Comparison of ENCODE assay signal across 15 cellular contexts in genomic region chr2:234679151-234679765, GRCh38.
DNase-seq lines count a peak whose midpoint lies in the region; ATAC-seq, FAIRE-seq and TF ChIP-seq lines count a peak whose summit lies in the region.
"Had no signal": no experiment of that assay in that cellular context is flagged by ENCODE, and none has a peak within 500 bp of the region (broad histone marks: within the 10 kb centered on the region; RNA-seq: fewer than 3 reads in every experiment).

No MANE protein-coding gene starts in this region.

- H3K9me3 ChIP-seq in HCT116 (ENCODE audit: control insufficient read depth in 1 of 2, insufficient read depth in 1 of 2, low read depth in 1 of 2, low read length in 2 of 2) (no peaks in the 10 kb centered on the region), astrocyte (ENCODE audit: insufficient read depth, low read depth, low read length) (no peaks in the 10 kb centered on the region), keratinocyte (ENCODE audit: control insufficient read depth, low read depth, low read length) (no peaks in the 10 kb centered on the region), spleen (no peaks in the 10 kb centered on the region), esophagus squamous epithelium (no peaks in the 10 kb centered on the region)
- H3K9me3 ChIP-seq: BLaER1 treated with 17β-estradiol and CSF1 and Interleukin-3, amounts not matched to agents 10 nM and 100 nM; neutrophil had no signal

- POLR2A ChIA-PET in HCT116 (lab: Charles Lee) = interaction anchor here (1.5 kb wide), 1 partner anchor 12 kb away, joined by 8 read pairs; no protein-coding TSS in a partner anchor

- H3K4me2 ChIP-seq in HCT116 (ENCODE audit: low read length) = peak overlapping the region; percentile 75
- peak overlapping the region; percentile 79 for H3K4me2 ChIP-seq in astrocyte (ENCODE audit: low read length)
- H3K4me2 ChIP-seq in keratinocyte (ENCODE audit: control insufficient read depth, extremely low read depth, insufficient read depth, low read depth, low read length) = peak overlapping the region; percentile 28
- H3K4me2 ChIP-seq: BLaER1 treated with 17β-estradiol and CSF1 and Interleukin-3, amounts not matched to agents 10 nM and 100 nM had no signal

- H3K36me3 ChIP-seq in HCT116 (ENCODE audit: control insufficient read depth in 1 of 2, insufficient read depth in 2 of 2, low read length in 2 of 2) = no peaks in the 10 kb centered on the region; a peak in 1 of 4 replicates
- no peaks in the 10 kb centered on the region for H3K36me3 ChIP-seq in astrocyte (ENCODE audit: insufficient read depth, low read length)
- no peaks in the 10 kb centered on the region for H3K36me3 ChIP-seq in keratinocyte (ENCODE audit: control insufficient read depth in 2 of 2, extremely low read depth in 1 of 2, insufficient read depth in 2 of 2, low read length in 2 of 2)
- no peaks in the 10 kb centered on the region for H3K36me3 ChIP-seq in spleen
- no peaks in the 10 kb centered on the region for H3K36me3 ChIP-seq in esophagus squamous epithelium
- H3K36me3 ChIP-seq: BLaER1 treated with 17β-estradiol and CSF1 and Interleukin-3, amounts not matched to agents 10 nM and 100 nM; neutrophil had no signal

- ATAC-seq in HCT116 (no peak; the same call in 1 of the 2 replicates), HG03442 (IDR thresholded peaks at IDR 0.05; ENCODE audit: unreplicated experiment) (no peak)

- H4K20me1 ChIP-seq in HCT116 (ENCODE audit: insufficient read depth) (no peaks in the 10 kb centered on the region), astrocyte (ENCODE audit: insufficient read depth, low read length) (no peaks in the 10 kb centered on the region), keratinocyte (ENCODE audit: control insufficient read depth, extremely low read depth, insufficient read depth, low read length) (no peaks in the 10 kb centered on the region)
- H4K20me1 ChIP-seq: BLaER1 treated with 17β-estradiol and CSF1 and Interleukin-3, amounts not matched to agents 10 nM and 100 nM had no signal

- H3K79me2 ChIP-seq in HCT116 (ENCODE audit: insufficient read depth, low read length) (no peaks in the 10 kb centered on the region), astrocyte (ENCODE audit: insufficient read depth, low read length) (no peaks in the 10 kb centered on the region), keratinocyte (ENCODE audit: control insufficient read depth, insufficient read depth, low read length) (no peaks in the 10 kb centered on the region)

- intact Hi-C loops in HCT116 (cut with micrococcal nuclease) (no loop called here), spleen (cut with DNase I; ENCODE audit: low total_unique reads) (no loop called here), esophagus squamous epithelium (cut with DNase I) (no loop called here)

- peak overlapping the region in 1 of 2 experiments; percentile 38; a peak in 2 of 4 replicates for H3K4me3 ChIP-seq in HCT116 (replicated peaks in 1 of 2; ENCODE audit: low read depth in 1 of 2, low read length in 2 of 2)
- H3K4me3 ChIP-seq in astrocyte (ENCODE audit: insufficient read depth, low read depth, low read length) = peak overlapping the region; percentile 32
- no peak overlapping the region for H3K4me3 ChIP-seq in keratinocyte (ENCODE audit: control insufficient read depth in 2 of 3, extremely low read depth in 1 of 3, insufficient read depth in 2 of 3, low read depth in 1 of 3, low read length in 3 of 3)
- no peak overlapping the region for H3K4me3 ChIP-seq in spleen
- H3K4me3 ChIP-seq in esophagus squamous epithelium = no peak overlapping the region
- H3K4me3 ChIP-seq: BLaER1 treated with 17β-estradiol and CSF1 and Interleukin-3, amounts not matched to agents 10 nM and 100 nM had no signal

- TF ChIP-seq POLR2A in HCT116 (IDR thresholded peaks at IDR 0.05; ENCODE audit: borderline replicate concordance, extremely low read depth, insufficient read depth, insufficient read length) (no peak), spleen (IDR thresholded peaks at IDR 0.05) (no peak), esophagus squamous epithelium (IDR thresholded peaks at IDR 0.05) (no peak)

- CTCF ChIA-PET in HCT116 (lab: Charles Lee) = interaction anchor here (1.0 kb wide), 1 partner anchor 203 kb away, joined by 3 read pairs; no protein-coding TSS in a partner anchor

- peaks cover 41 to 82% of the 10 kb centered on the region in 2 experiments for H3K4me1 ChIP-seq in HCT116 (ENCODE audit: control insufficient read depth in 1 of 2, insufficient read depth in 2 of 2, low read length in 2 of 2)
- H3K4me1 ChIP-seq in astrocyte (ENCODE audit: insufficient read depth, low read length) = peaks cover 63% of the 10 kb centered on the region
- H3K4me1 ChIP-seq in keratinocyte (ENCODE audit: control insufficient read depth, extremely low read depth, insufficient read depth, low read length) = peaks cover 59% of the 10 kb centered on the region
- no peaks in the 10 kb centered on the region for H3K4me1 ChIP-seq in spleen
- peaks cover 0 to 35% (median 8%) of the 10 kb centered on the region in 3 donors for H3K4me1 ChIP-seq in esophagus squamous epithelium

- no peaks in the 10 kb centered on the region for H3K36me3 Mint-ChIP-seq in astrocyte (ENCODE audit: low read depth, unreplicated experiment)

- H3K4me1 Mint-ChIP-seq in astrocyte (ENCODE audit: low read depth, unreplicated experiment) = peaks cover 59% of the 10 kb centered on the region

- peak overlapping the region; percentile 78 for H3K27ac ChIP-seq in HCT116 (ENCODE audit: low read depth, low read length)
- peak overlapping the region; percentile 97 for H3K27ac ChIP-seq in astrocyte (ENCODE audit: low read depth, low read length)
- peak overlapping the region; percentile 27 for H3K27ac ChIP-seq in keratinocyte (ENCODE audit: control insufficient read depth, insufficient read depth, low read length)
- peak overlapping the region in 6 of 8 donors; percentile 16 to 57 (median 40) for H3K27ac ChIP-seq in spleen
- H3K27ac ChIP-seq in esophagus squamous epithelium = peak overlapping the region in 2 of 4 donors; percentile 61 to 76
- H3K27ac ChIP-seq: BLaER1 treated with 17β-estradiol and CSF1 and Interleukin-3, amounts not matched to agents 10 nM and 100 nM; neutrophil had no signal

- 83 to 88% (median 85%) methylated on average over 13 of the region's 13 CpGs for WGBS in spleen, 5 donors
- WGBS in esophagus squamous epithelium, 2 donors = 62 to 70% methylated on average over 11 to 12 of the region's 13 CpGs

- DNase-seq in HCT116 (ENCODE audit: low read depth, low spot score) (no peak), astrocyte (ENCODE audit: low read depth) (no peak), keratinocyte (ENCODE audit: low read depth, low spot score) (no peak), spleen (no peak), COLO668 (lab: John Stamatoyannopoulos, UW; ENCODE audit: unreplicated experiment) (no peak), esophagus squamous epithelium (lab: John Stamatoyannopoulos, UW) (no peak), glomerular visceral epithelial cell (ENCODE audit: extremely low spot score) (no peak)
- DNase-seq: effector memory CD4-positive, alpha-beta T cell; Karpas-422; NCI-H187; NCI-H774 had no signal

- no peak overlapping the region for H3K27ac Mint-ChIP-seq in astrocyte (ENCODE audit: unreplicated experiment)

- no peak for TF ChIP-seq RAD21 in HCT116 (IDR thresholded peaks at IDR 0.05; ENCODE audit: low read depth)

- no peaks in the 10 kb centered on the region for H3K27me3 Mint-ChIP-seq in astrocyte (ENCODE audit: low read depth, unreplicated experiment)

- TF ChIP-seq CTCF in HCT116 (IDR thresholded peaks at IDR 0.05 in 2 of 3, conservative IDR thresholded peaks at IDR 0.05 in 1 of 3; ENCODE audit: borderline replicate concordance in 1 of 3, insufficient read depth in 1 of 3, low read depth in 2 of 3, low read length in 2 of 3) = no peak
- no peak for TF ChIP-seq CTCF in astrocyte (IDR thresholded peaks at IDR 0.05; ENCODE audit: insufficient read depth, low read depth, low read length)
- no peak for TF ChIP-seq CTCF in keratinocyte (optimal IDR thresholded peaks at IDR 0.05 in 1 of 3, IDR thresholded peaks at IDR 0.05 in 1 of 3, conservative IDR thresholded peaks at IDR 0.05 in 1 of 3; ENCODE audit: extremely low read depth in 1 of 3, insufficient read depth in 2 of 3, low read length in 3 of 3)
- TF ChIP-seq CTCF in spleen (IDR thresholded peaks at IDR 0.05 in 8 of 11, conservative IDR thresholded peaks at IDR 0.05 in 3 of 11) = no peak
- TF ChIP-seq CTCF in esophagus squamous epithelium (IDR thresholded peaks at IDR 0.05) = no peak

- H3K27me3 ChIP-seq in HCT116 (ENCODE audit: insufficient read depth, low read length) = no peaks in the 10 kb centered on the region
- no peaks in the 10 kb centered on the region for H3K27me3 ChIP-seq in astrocyte (ENCODE audit: insufficient read depth, low read length)
- H3K27me3 ChIP-seq in keratinocyte (ENCODE audit: control insufficient read depth, extremely low read depth, insufficient read depth, low read length) = no peaks in the 10 kb centered on the region
- no peaks in the 10 kb centered on the region for H3K27me3 ChIP-seq in spleen (replicated peaks in 1 of 7)
- peaks cover 0 to 30% (median 0%) of the 10 kb centered on the region in 4 donors for H3K27me3 ChIP-seq in esophagus squamous epithelium
- H3K27me3 ChIP-seq: BLaER1 treated with 17β-estradiol and CSF1 and Interleukin-3, amounts not matched to agents 10 nM and 100 nM; neutrophil had no signal

- FAIRE-seq in astrocyte (lab: Jason Lieb, UNC) (no peak), keratinocyte (lab: Jason Lieb, UNC) (no peak)
- FAIRE-seq: GM12892 had no signal

- H2AFZ ChIP-seq in HCT116 (ENCODE audit: low read depth, low read length, poor library complexity, severe bottlenecking) (peak overlapping the region; percentile 28), astrocyte (ENCODE audit: low read depth, low read length) (peak overlapping the region; percentile 39), keratinocyte (ENCODE audit: control insufficient read depth, low read length) (no peak overlapping the region)

- no peaks in the 10 kb centered on the region for H3K9me2 ChIP-seq in HCT116 (ENCODE audit: insufficient read depth)

- BruUV-seq in HCT116 (replicated peaks; lab: Mats Ljungman, UMichigan) = no TSS peak

- RAD21 ChIA-PET in HCT116 (lab: Charles Lee; ENCODE audit: low non-redundant PET in 1 of 2, low total read pairs in 2 of 2, uncharacterized antibody in 2 of 2, unreplicated experiment in 2 of 2) = no interaction called here

- no peak overlapping the region for H3K4me3 Mint-ChIP-seq in astrocyte (ENCODE audit: unreplicated experiment)

- no peaks in the 10 kb centered on the region for H3K9me1 ChIP-seq in keratinocyte (ENCODE audit: control insufficient read depth, extremely low read depth, insufficient read depth, low read length)

- peak overlapping the region; percentile 31 for H3K9ac ChIP-seq in HCT116 (ENCODE audit: low read length)
- H3K9ac ChIP-seq in astrocyte (ENCODE audit: low read length) = peak overlapping the region; percentile 82
- H3K9ac ChIP-seq in keratinocyte (ENCODE audit: control insufficient read depth, extremely low read depth, insufficient read depth, low read length) = no peak overlapping the region
- H3K9ac ChIP-seq: BLaER1 treated with 17β-estradiol and CSF1 and Interleukin-3, amounts not matched to agents 10 nM and 100 nM had no signal

- dilution Hi-C loops in keratinocyte (cut with MboI; ENCODE audit: extremely low pct_ligation_motif_present, low sequenced_read_pairs) = no loop called here

- no peaks in the 10 kb centered on the region for H3K9me3 Mint-ChIP-seq in astrocyte (ENCODE audit: unreplicated experiment)

Comparison
In these comparisons a context has a peak if more than half of its experiments do, and no peak if none do; other contexts are left out.
1. H3K4me2 ChIP-seq: peak in every context shown above with its lines; median percentile 79 in astrocyte; 75 in HCT116; 28 in keratinocyte.